Comparison of ENCODE assay signal across 26 cellular contexts in genomic region chr12:110115675-110116074, GRCh38.
"Had no signal": no experiment of that assay in that cellular context is flagged by ENCODE, and none has a peak within 500 bp of the region (broad histone marks: within the 10 kb centered on the region; RNA-seq: fewer than 3 reads in every experiment).

No MANE protein-coding gene starts in this region.

- H3K36me3 Mint-ChIP-seq: activated naive CD8-positive, alpha-beta T cell; brain; natural killer cell; stimulated activated effector memory CD8-positive, alpha-beta T cell treated with anti-CD3 and anti-CD28 coated beads, Interleukin-12 subunit alpha, Interleukin-12 subunit beta, amount 100 ng/mL, for 72 hours had no signal

- H3K4me3 Mint-ChIP-seq: activated CD4-positive, alpha-beta T cell treated with anti-CD3 and anti-CD28 coated beads, Interleukin-2, amount 10 ng/mL, durations not matched to agents 7 days and 5 days; activated CD8-positive, alpha-beta T cell treated with anti-CD3 and anti-CD28 coated beads for 36 hours; activated naive CD8-positive, alpha-beta T cell; brain; natural killer cell; stimulated activated effector memory CD8-positive, alpha-beta T cell treated with anti-CD3 and anti-CD28 coated beads, Interleukin-12 subunit alpha, Interleukin-12 subunit beta, amount 100 ng/mL, for 72 hours; stimulated activated naive CD8-positive, alpha-beta T cell treated with anti-CD3 and anti-CD28 coated beads, Interleukin-15, Interleukin-2, amounts not matched to agents 100 ng/mL and 50 ng/mL, for 24 hours had no signal

- DNase-seq: activated CD4-positive, alpha-beta T cell treated with anti-CD3 and anti-CD28 coated beads for 1 hour; activated CD4-positive, alpha-beta T cell treated with anti-CD3 and anti-CD28 coated beads, Interleukin-2, amount 10 ng/mL, durations not matched to agents 7 days and 5 days; activated CD8-positive, alpha-beta T cell treated with anti-CD3 and anti-CD28 coated beads for 36 hours; activated effector memory CD4-positive, alpha-beta T cell treated with Interleukin-2 at 50 U/mL for 16 hours; activated naive CD4-positive, alpha-beta T cell treated with Interleukin-2 at 50 U/mL for 16 hours; activated T-cell treated with anti-CD3 and anti-CD28 coated beads for 4 hours; anterior cingulate cortex; foreskin keratinocyte; kidney glomerular epithelial cell; left lung; lower lobe of right lung; mesenchymal stem cell; natural killer cell; retina; sigmoid colon; small intestine; stimulated activated CD4-positive, alpha-beta T cell treated with anti-CD3 and anti-CD28 coated beads, Interleukin-4, amount 100 ng/mL, for 24 hours; T-helper 2 cell; upper lobe of left lung had no signal

- H3K4me1 Mint-ChIP-seq: activated CD4-positive, alpha-beta T cell treated with anti-CD3 and anti-CD28 coated beads, Interleukin-2, amount 10 ng/mL, durations not matched to agents 7 days and 5 days; brain; natural killer cell; stimulated activated effector memory CD8-positive, alpha-beta T cell treated with anti-CD3 and anti-CD28 coated beads, Interleukin-12 subunit alpha, Interleukin-12 subunit beta, amount 100 ng/mL, for 72 hours had no signal

- H3K9me3 Mint-ChIP-seq: activated CD8-positive, alpha-beta T cell treated with anti-CD3 and anti-CD28 coated beads for 36 hours; brain; natural killer cell; stimulated activated effector memory CD8-positive, alpha-beta T cell treated with anti-CD3 and anti-CD28 coated beads, Interleukin-12 subunit alpha, Interleukin-12 subunit beta, amount 100 ng/mL, for 72 hours; stimulated activated naive CD8-positive, alpha-beta T cell treated with anti-CD3 and anti-CD28 coated beads, Interleukin-15, Interleukin-2, amounts not matched to agents 100 ng/mL and 50 ng/mL, for 24 hours had no signal

- H3K27me3 ChIP-seq: foreskin keratinocyte, left lung, ovary, sigmoid colon, upper lobe of left lung, vagina had no signal

- H3K27ac ChIP-seq: foreskin keratinocyte, left lung, lower lobe of right lung, upper lobe of left lung had no signal

- H3K4me1 ChIP-seq: foreskin keratinocyte had no signal

- H3K27me3 Mint-ChIP-seq: progenitor cell of endocrine pancreas; stimulated activated naive CD8-positive, alpha-beta T cell treated with anti-CD3 and anti-CD28 coated beads, Interleukin-15, Interleukin-2, amounts not matched to agents 100 ng/mL and 50 ng/mL, for 24 hours had no signal

- H3K9me3 ChIP-seq: left lung, lower lobe of right lung, ovary, sigmoid colon, upper lobe of left lung, vagina had no signal

- H3K4me3 ChIP-seq: left lung, lower lobe of right lung, ovary, sigmoid colon, upper lobe of left lung, vagina had no signal

- H3K36me3 ChIP-seq: left lung, lower lobe of right lung, ovary, sigmoid colon, upper lobe of left lung, vagina had no signal

- ATAC-seq: activated CD8-positive, alpha-beta T cell treated with anti-CD3 and anti-CD28 coated beads for 36 hours; foreskin keratinocyte; left lung; lower lobe of right lung; natural killer cell; stimulated activated effector memory CD8-positive, alpha-beta T cell treated with anti-CD3 and anti-CD28 coated beads, Interleukin-12 subunit alpha, Interleukin-12 subunit beta, amount 100 ng/mL, for 72 hours had no signal

- H3K27ac Mint-ChIP-seq: activated CD4-positive, alpha-beta T cell treated with anti-CD3 and anti-CD28 coated beads, Interleukin-2, amount 10 ng/mL, durations not matched to agents 7 days and 5 days; activated CD8-positive, alpha-beta T cell treated with anti-CD3 and anti-CD28 coated beads for 36 hours; activated naive CD8-positive, alpha-beta T cell; natural killer cell; progenitor cell of endocrine pancreas; stimulated activated effector memory CD8-positive, alpha-beta T cell treated with anti-CD3 and anti-CD28 coated beads, Interleukin-12 subunit alpha, Interleukin-12 subunit beta, amount 100 ng/mL, for 72 hours; stimulated activated naive CD8-positive, alpha-beta T cell treated with anti-CD3 and anti-CD28 coated beads, Interleukin-15, Interleukin-2, amounts not matched to agents 100 ng/mL and 50 ng/mL, for 24 hours had no signal
